In the genomic region with DNA sequence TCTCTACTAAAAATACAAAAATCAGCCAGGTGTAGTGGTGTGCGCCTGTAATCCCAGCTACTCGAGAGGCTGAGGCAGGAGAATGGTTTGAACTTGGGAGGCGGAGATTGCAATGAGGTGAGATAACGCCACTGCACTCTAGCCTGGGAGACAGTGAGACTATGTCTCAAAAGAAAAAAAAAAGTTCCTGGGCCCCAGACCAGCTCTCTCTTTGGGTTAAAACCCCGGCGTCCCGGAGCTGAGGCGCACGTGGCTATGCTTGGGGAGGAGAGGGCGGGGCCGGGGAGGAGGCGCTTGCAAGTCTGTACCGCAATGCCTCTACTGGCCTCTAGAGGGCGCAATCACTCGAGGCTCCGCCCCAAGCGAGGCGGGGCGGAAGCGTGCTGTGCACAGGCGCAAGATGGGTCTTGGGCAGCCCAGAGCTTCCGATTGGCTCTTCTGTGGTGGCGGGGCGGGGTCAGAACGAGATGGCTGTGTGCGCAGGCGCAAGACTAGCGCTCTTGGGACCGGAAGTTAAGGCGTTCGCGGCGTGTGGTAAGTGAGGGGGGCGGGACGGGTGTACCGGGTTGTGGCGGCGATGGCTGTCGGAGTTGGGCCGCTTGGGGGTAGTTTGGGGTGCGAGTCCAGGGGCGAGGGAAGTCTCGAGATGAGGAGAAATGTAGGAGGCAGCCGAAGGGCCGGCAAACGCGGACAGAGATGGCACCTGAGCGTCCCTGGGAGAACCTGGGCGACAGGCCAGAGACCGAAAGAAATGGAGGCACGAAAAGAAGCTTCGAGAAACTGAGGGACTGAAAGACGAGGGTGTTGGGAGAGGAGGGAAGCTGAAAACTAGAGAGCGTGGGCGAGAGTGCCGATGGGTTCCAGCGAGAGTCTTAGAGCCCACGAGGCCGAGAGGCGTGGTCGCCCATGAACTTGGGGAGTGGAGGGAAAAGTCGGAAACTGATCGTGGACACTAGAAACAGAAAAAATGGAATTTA, we compare ENCODE assay signal across 8 cellular contexts. TPM values are rescaled to one million over a fixed set of nuclear protein-coding genes. Genes with fewer than 3 reads are reported as not detected.
DNase-seq lines count a peak whose midpoint lies in the region; ATAC-seq and TF ChIP-seq lines count a peak whose summit lies in the region.

DHX34 (plus strand) TSS at position 497 of the 977 bp plus-strand sequence. CDS start 3,716 bp downstream, outside the sequence.

- POLR2A ChIA-PET in AG04450 (lab: Yijun Ruan, JAX): interaction anchor here (0.6 to 1.4 kb wide), 12 partner anchors 22 to 434 kb away, joined by 3 to 9 read pairs (median 4); partner anchors contain the start of gene KPTN

- no peaks in the 10 kb centered on the region for H4K20me1 ChIP-seq in mammary epithelial cell (ENCODE audit: insufficient read depth, low read length)

- H3K27ac ChIP-seq in AG04450 (ENCODE audit: low read depth, low read length) (no peak within 1 kb of the TSS), VCaP (peak within 1 kb of the TSS; percentile 74; the same call in 1 of the 2 replicates), mammary epithelial cell (ENCODE audit: insufficient read depth, low read depth, low read length) (peak within 1 kb of the TSS; percentile 59), skin epidermis (peak within 1 kb of the TSS; percentile 60 to 93 (median 85))

- H3K4me2 ChIP-seq in mammary epithelial cell (ENCODE audit: insufficient read depth, low read depth, low read length): peak within 1 kb of the TSS; percentile 83

- H3K9me3 ChIP-seq in AG04450 (ENCODE audit: control insufficient read depth, insufficient read depth, low read length) (no peaks in the 10 kb centered on the region; the same call in 1 of the 2 replicates), mammary epithelial cell (replicated peaks; ENCODE audit: insufficient read depth, low read length) (no peaks in the 10 kb centered on the region), iPS-18c (ENCODE audit: control insufficient read depth, insufficient read depth, low read length) (no peaks in the 10 kb centered on the region)

- peak within 1 kb of the TSS; percentile 76 for H3K4me3 ChIP-seq in AG04450 (ENCODE audit: low read depth, low read length)
- peak within 1 kb of the TSS; percentile 74 to 94 (median 78) for H3K4me3 ChIP-seq in mammary epithelial cell (replicated peaks in 1 of 3; ENCODE audit: insufficient read depth in 1 of 3, low read depth in 2 of 3, low read length in 3 of 3)
- H3K4me3 ChIP-seq in iPS-18c (ENCODE audit: insufficient read depth, low read depth, low read length): peak within 1 kb of the TSS; percentile 98
- peak within 1 kb of the TSS; percentile 54 to 94 (median 77) for H3K4me3 ChIP-seq in skin epidermis

- peak; percentile 96 for TF ChIP-seq CTCF in AG04450 (IDR thresholded peaks at IDR 0.05; ENCODE audit: low read depth, low read length)
- peak; percentile 99 for TF ChIP-seq CTCF in VCaP (conservative IDR thresholded peaks at IDR 0.05)
- TF ChIP-seq CTCF in mammary epithelial cell (conservative IDR thresholded peaks at IDR 0.05 in 1 of 2, IDR thresholded peaks at IDR 0.05 in 1 of 2; ENCODE audit: extremely low read depth in 1 of 2, insufficient read depth in 1 of 2, low read depth in 1 of 2, low read length in 2 of 2): peak; percentile 90 to 99

- peak; percentile 99 for DNase-seq in AG04450 (ENCODE audit: low read depth, low spot score)
- DNase-seq in NCI-H2196 treated with DMSO at 0.1 percent for 48 hours (lab: John Stamatoyannopoulos, UW; ENCODE audit: unreplicated experiment): peak; percentile 98
- peak; percentile 97 for DNase-seq in mammary epithelial cell

- 6% methylated on average over 37 of the region's 63 CpGs for WGBS in mammary epithelial cell (ENCODE audit: low coverage, missing lambda C conversion rate)

- intact Hi-C loops in mammary epithelial cell (cut with micrococcal nuclease): loop anchor here (2.0 to 5.0 kb wide), 3 partner anchors 33 to 78 kb away; no protein-coding TSS in a partner anchor

- H3K9ac ChIP-seq in mammary epithelial cell (ENCODE audit: insufficient read depth, low read length): peak within 1 kb of the TSS; percentile 78

- H3K4me1 ChIP-seq in mammary epithelial cell (ENCODE audit: insufficient read depth, low read length): no peaks in the 10 kb centered on the region

- CTCF ChIA-PET in AG04450 (lab: Charles Lee) (interaction anchor here (0.5 to 2.3 kb wide), 50 partner anchors 9 to 678 kb away, joined by 3 to 48 read pairs (median 5); partner anchors contain the start of gene C5AR2), mammary epithelial cell (lab: Charles Lee; ENCODE audit: low non-redundant PET) (interaction anchor here (0.5 to 1.1 kb wide), 13 partner anchors 9 to 398 kb away, joined by 3 to 8 read pairs (median 4); partner anchors contain the start of gene ZC3H4)

- dilution Hi-C loops in mammary epithelial cell (cut with HindIII; ENCODE audit: low sequenced_read_pairs): loop anchor here (5.0 kb wide), 1 partner anchor 137 kb away; no protein-coding TSS in a partner anchor

- peaks cover 45% of the 10 kb centered on the region for H3K79me2 ChIP-seq in mammary epithelial cell (ENCODE audit: insufficient read depth, low read length)

- H3K27me3 ChIP-seq in AG04450 (ENCODE audit: control insufficient read depth, insufficient read depth, low read length) (no peaks in the 10 kb centered on the region), mammary epithelial cell (ENCODE audit: insufficient read depth, low read length) (no peaks in the 10 kb centered on the region)

- in situ Hi-C loops in mammary epithelial cell (cut with MboI; ENCODE audit: low sequenced_read_pairs in 2 of 2): no loop called here

- peak; percentile 89 for ATAC-seq in GM18870 (IDR thresholded peaks at IDR 0.05; ENCODE audit: unreplicated experiment)
- ATAC-seq in HG03135 (IDR thresholded peaks at IDR 0.05; ENCODE audit: unreplicated experiment): peak; percentile 92

- H3K36me3 ChIP-seq in mammary epithelial cell (ENCODE audit: insufficient read depth, low read length): peaks cover 8% of the 10 kb centered on the region

- peak within 1 kb of the TSS; percentile 93 for H2AFZ ChIP-seq in mammary epithelial cell (ENCODE audit: low read depth, low read length)

- no TSS peak for BruUV-seq in mammary epithelial cell (replicated peaks; lab: Mats Ljungman, UMichigan)

RNA-seq across cellular contexts. Expression of gene DHX34, which starts in this region (rescaled TPM):
- polyA plus RNA-seq in AG04450 (2011; rRNA removed): 4.2 and 6.0 TPM in 2 replicates
- 7.7 and 8.8 TPM in 2 replicates for polyA minus RNA-seq in AG04450 (2011; rRNA and poly(A)+ RNA removed)
- 10 to 100 TPM; 10.5 to 22.4 TPM for total RNA-seq in mammary epithelial cell
- polyA plus RNA-seq in mammary epithelial cell: 11.3 TPM
- 9.8 TPM for polyA minus RNA-seq in mammary epithelial cell
